17 cellular contexts compared by ENCODE assay signal in the genomic region with DNA sequence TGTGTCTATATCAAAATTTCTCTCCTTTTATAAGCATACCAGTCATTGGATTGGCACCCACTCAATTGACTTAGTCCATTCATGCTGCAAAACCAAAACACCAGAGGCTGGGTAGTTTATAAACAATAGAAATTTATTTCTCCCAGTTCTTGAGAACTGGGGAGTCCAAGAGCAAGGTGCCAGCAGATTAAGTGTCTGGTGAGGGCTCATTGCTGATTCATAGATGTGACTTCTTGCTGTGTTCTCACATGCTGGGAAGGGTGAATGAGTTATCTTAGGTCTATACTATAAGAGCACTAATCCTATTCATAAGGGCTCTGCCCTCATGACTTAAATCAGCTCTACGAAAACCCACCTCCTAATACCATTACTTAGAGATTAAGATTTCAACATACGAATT.
A peak's percentile ranks its signal among the peaks of the same experiment; 100 is the strongest.
DNase-seq lines count a peak whose midpoint lies in the region; ATAC-seq, FAIRE-seq and TF ChIP-seq lines count a peak whose summit lies in the region.
"Had no signal": no experiment of that assay in that cellular context is flagged by ENCODE, and none has a peak within 500 bp of the region (broad histone marks: within the 10 kb centered on the region; RNA-seq: fewer than 3 reads in every experiment).

No MANE protein-coding gene starts in this region.

- no peak overlapping the region for H3K9ac ChIP-seq in IMR-90 (ENCODE audit: low read depth, low read length)
- H3K9ac ChIP-seq: BLaER1 treated with 17β-estradiol and CSF1 and Interleukin-3, amounts not matched to agents 10 nM and 100 nM had no signal

- H2AK5ac ChIP-seq in IMR-90 (ENCODE audit: low read depth, low read length), result no peak overlapping the region

- no peak overlapping the region for H3K27ac ChIP-seq in IMR-90 (ENCODE audit: insufficient read depth, low read length)
- H3K27ac ChIP-seq: BLaER1 treated with 17β-estradiol and CSF1 and Interleukin-3, amounts not matched to agents 10 nM and 100 nM had no signal

- no peak for TF ChIP-seq POLR2A in IMR-90 (IDR thresholded peaks at IDR 0.05; ENCODE audit: low read depth, low read length)

- no peak for FAIRE-seq in bronchial epithelial cell (lab: Jason Lieb, UNC)
- FAIRE-seq: GM12878, GM18507 had no signal

- H3K4ac ChIP-seq in IMR-90 (ENCODE audit: low read depth, low read length), result no peak overlapping the region

- H3K4me2 ChIP-seq in IMR-90 (ENCODE audit: low read depth, low read length), result no peak overlapping the region
- H3K4me2 ChIP-seq: BLaER1 treated with 17β-estradiol and CSF1 and Interleukin-3, amounts not matched to agents 10 nM and 100 nM had no signal

- in situ Hi-C loops in IMR-90 (cut with MboI; ENCODE audit: low sequenced_read_pairs), result no loop called here

- TF ChIP-seq CTCF in IMR-90 (conservative IDR thresholded peaks at IDR 0.05; ENCODE audit: low read depth, low read length) (no peak), bronchial epithelial cell (IDR thresholded peaks at IDR 0.05; ENCODE audit: insufficient read depth, low read length, severe bottlenecking) (no peak), fibroblast of mammary gland (conservative IDR thresholded peaks at IDR 0.05; ENCODE audit: control insufficient read depth, insufficient read depth, low read depth, low read length) (no peak)

- H3K36me3 ChIP-seq in IMR-90 (ENCODE audit: control insufficient read depth, insufficient read depth, low read length) (no peaks in the 10 kb centered on the region), bronchial epithelial cell (ENCODE audit: control insufficient read depth, insufficient read depth, low read length) (no peaks in the 10 kb centered on the region)
- H3K36me3 ChIP-seq: BLaER1 treated with 17β-estradiol and CSF1 and Interleukin-3, amounts not matched to agents 10 nM and 100 nM had no signal

- H3K36me3 Mint-ChIP-seq in T-helper 17 cell (ENCODE audit: low read depth), result no peaks in the 10 kb centered on the region
- H3K36me3 Mint-ChIP-seq in activated T-helper 1 cell treated with anti-CD3 and anti-CD28 coated beads, Interleukin-12 subunit alpha, Interleukin-12 subunit beta, Interleukin-2, Interleukin-4 antibody, amounts not matched to agents 30 ng/mL and 10 ng/mL and 1 ng/mL, durations not matched to agents 14 hours and 24 hours and 36 hours (ENCODE audit: low read depth), result no peaks in the 10 kb centered on the region
- H3K36me3 Mint-ChIP-seq: CD4-positive, CD25-positive, alpha-beta regulatory T cell had no signal

- no peak overlapping the region for H3K18ac ChIP-seq in IMR-90 (ENCODE audit: low read depth, low read length)

- DNase-seq in IMR-90, result peak; percentile 20
- DNase-seq in RKO (ENCODE audit: low spot score), result peak; percentile 4
- DNase-seq in bronchial epithelial cell (ENCODE audit: low read depth), result peak; percentile 43
- DNase-seq in fibroblast of mammary gland (ENCODE audit: low read depth), result peak; percentile 11
- DNase-seq in T-helper 2 cell, result no peak
- no peak for DNase-seq in T-helper 17 cell
- no peak for DNase-seq in COLO668 (lab: John Stamatoyannopoulos, UW; ENCODE audit: unreplicated experiment)
- no peak for DNase-seq in activated T-helper 1 cell treated with anti-CD3 and anti-CD28 coated beads, Interleukin-12 subunit alpha, Interleukin-12 subunit beta, Interleukin-2, Interleukin-4 antibody, amounts not matched to agents 30 ng/mL and 10 ng/mL and 1 ng/mL, durations not matched to agents 14 hours and 24 hours and 36 hours (ENCODE audit: low spot score)
- DNase-seq: 8988T; ACHN; CD4-positive, CD25-positive, alpha-beta regulatory T cell; DMS79; GOT3; H9 had no signal

- peaks cover 18% of the 10 kb centered on the region for H3K27me3 Mint-ChIP-seq in T-helper 17 cell
- no peaks in the 10 kb centered on the region for H3K27me3 Mint-ChIP-seq in activated T-helper 1 cell treated with anti-CD3 and anti-CD28 coated beads, Interleukin-12 subunit alpha, Interleukin-12 subunit beta, Interleukin-2, Interleukin-4 antibody, amounts not matched to agents 30 ng/mL and 10 ng/mL and 1 ng/mL, durations not matched to agents 14 hours and 24 hours and 36 hours (ENCODE audit: insufficient read depth)

- H3K9me3 ChIP-seq in IMR-90 (ENCODE audit: control insufficient read depth, insufficient read depth, low read length), result no peaks in the 10 kb centered on the region; the same call in 1 of the 2 replicates
- H3K9me3 ChIP-seq in T-helper 17 cell (ENCODE audit: control insufficient read depth, low read length, poor library complexity, severe bottlenecking), result no peaks in the 10 kb centered on the region

- TF ChIP-seq RAD21 in IMR-90 (IDR thresholded peaks at IDR 0.05; ENCODE audit: low read length), result no peak

- intact Hi-C loops in IMR-90 (cut with micrococcal nuclease), result loop anchor here (10.0 kb wide), 1 partner anchor 321 kb away; no protein-coding TSS in a partner anchor
- intact Hi-C loops in activated T-helper 1 cell treated with anti-CD3 and anti-CD28 coated beads, Interleukin-12 subunit alpha, Interleukin-12 subunit beta, Interleukin-2, Interleukin-4 antibody, amounts not matched to agents 30 ng/mL and 10 ng/mL and 1 ng/mL, durations not matched to agents 14 hours and 24 hours and 36 hours (cut with micrococcal nuclease), result no loop called here

- H3K4me1 ChIP-seq in IMR-90 (ENCODE audit: control insufficient read depth, insufficient read depth, low read length), result no peaks in the 10 kb centered on the region
- H3K4me1 ChIP-seq: BLaER1 treated with 17β-estradiol and CSF1 and Interleukin-3, amounts not matched to agents 10 nM and 100 nM had no signal

- H4K5ac ChIP-seq in IMR-90 (ENCODE audit: low read depth, low read length), result no peak overlapping the region

- no peaks in the 10 kb centered on the region for H4K20me1 ChIP-seq in IMR-90 (ENCODE audit: insufficient read depth, low read length)
- H4K20me1 ChIP-seq: BLaER1 treated with 17β-estradiol and CSF1 and Interleukin-3, amounts not matched to agents 10 nM and 100 nM had no signal

- BruUV-seq in IMR-90 (replicated peaks; lab: Mats Ljungman, UMichigan), result no TSS peak

- H3K9me1 ChIP-seq in IMR-90 (ENCODE audit: insufficient read depth, low read length), result no peaks in the 10 kb centered on the region

- no peaks in the 10 kb centered on the region for H3K4me1 Mint-ChIP-seq in T-helper 17 cell
- H3K4me1 Mint-ChIP-seq in activated T-helper 1 cell treated with anti-CD3 and anti-CD28 coated beads, Interleukin-12 subunit alpha, Interleukin-12 subunit beta, Interleukin-2, Interleukin-4 antibody, amounts not matched to agents 30 ng/mL and 10 ng/mL and 1 ng/mL, durations not matched to agents 14 hours and 24 hours and 36 hours (ENCODE audit: low read depth), result no peaks in the 10 kb centered on the region
- H3K4me1 Mint-ChIP-seq: CD4-positive, CD25-positive, alpha-beta regulatory T cell had no signal

- no peaks in the 10 kb centered on the region for H3K79me1 ChIP-seq in IMR-90 (ENCODE audit: low read depth in 1 of 2, low read length in 2 of 2)

- CTCF ChIA-PET in IMR-90 (lab: Yijun Ruan, JAX), result no interaction called here

- H2AFZ ChIP-seq in IMR-90 (replicated peaks; ENCODE audit: low read length, poor library complexity), result no peak overlapping the region

- WGBS in IMR-90 (ENCODE audit: extremely low coverage in 2 of 2, insufficient read length in 1 of 2), 2 experiments, result no CpG with 5 or more reads among the region's 2 CpGs

- no peak overlapping the region for H3K56ac ChIP-seq in IMR-90 (ENCODE audit: extremely low read depth, insufficient read depth, low read length)

- no peaks in the 10 kb centered on the region for H3K9me3 Mint-ChIP-seq in activated T-helper 1 cell treated with anti-CD3 and anti-CD28 coated beads, Interleukin-12 subunit alpha, Interleukin-12 subunit beta, Interleukin-2, Interleukin-4 antibody, amounts not matched to agents 30 ng/mL and 10 ng/mL and 1 ng/mL, durations not matched to agents 14 hours and 24 hours and 36 hours

- no peak overlapping the region for H4K91ac ChIP-seq in IMR-90 (ENCODE audit: insufficient read depth, low read depth, low read length)

- H3K27me3 ChIP-seq in IMR-90 (ENCODE audit: control insufficient read depth, insufficient read depth, low read length) (no peaks in the 10 kb centered on the region), bronchial epithelial cell (ENCODE audit: control insufficient read depth, insufficient read depth, low read length) (no peaks in the 10 kb centered on the region)
- H3K27me3 ChIP-seq: BLaER1 treated with 17β-estradiol and CSF1 and Interleukin-3, amounts not matched to agents 10 nM and 100 nM had no signal

- ATAC-seq in IMR-90 (ENCODE audit: low read depth), result no peak
- no peak for ATAC-seq in T-helper 17 cell
- ATAC-seq: GM12878 had no signal

- no peak overlapping the region for H3K27ac Mint-ChIP-seq in T-helper 17 cell
- H3K27ac Mint-ChIP-seq in activated T-helper 1 cell treated with anti-CD3 and anti-CD28 coated beads, Interleukin-12 subunit alpha, Interleukin-12 subunit beta, Interleukin-2, Interleukin-4 antibody, amounts not matched to agents 30 ng/mL and 10 ng/mL and 1 ng/mL, durations not matched to agents 14 hours and 24 hours and 36 hours, result no peak overlapping the region
- H3K27ac Mint-ChIP-seq: H9 had no signal

- dilution Hi-C loops in IMR-90 (cut with HindIII; ENCODE audit: low sequenced_read_pairs, unreplicated experiment), result no loop called here

- no peak overlapping the region for H3K14ac ChIP-seq in IMR-90 (replicated peaks; ENCODE audit: low read depth, low read length)

- no peak overlapping the region for H2AK9ac ChIP-seq in IMR-90 (replicated peaks; ENCODE audit: low read depth, low read length, poor library complexity)

- no peak overlapping the region for H2BK20ac ChIP-seq in IMR-90 (ENCODE audit: low read depth, low read length)

- no peak overlapping the region for H3K4me3 Mint-ChIP-seq in T-helper 17 cell
- H3K4me3 Mint-ChIP-seq in activated T-helper 1 cell treated with anti-CD3 and anti-CD28 coated beads, Interleukin-12 subunit alpha, Interleukin-12 subunit beta, Interleukin-2, Interleukin-4 antibody, amounts not matched to agents 30 ng/mL and 10 ng/mL and 1 ng/mL, durations not matched to agents 14 hours and 24 hours and 36 hours, result no peak overlapping the region
- H3K4me3 Mint-ChIP-seq: CD4-positive, CD25-positive, alpha-beta regulatory T cell; H9 had no signal

- H2BK15ac ChIP-seq in IMR-90 (ENCODE audit: low read depth, low read length), result no peak overlapping the region

- H4K8ac ChIP-seq in IMR-90 (ENCODE audit: low read depth in 2 of 2, low read length in 2 of 2), result no peak overlapping the region

- POLR2A ChIA-PET in IMR-90 (lab: Charles Lee; ENCODE audit: unreplicated experiment), result no interaction called here

- no peak overlapping the region for H2BK5ac ChIP-seq in IMR-90 (ENCODE audit: low read depth, low read length, poor library complexity, severe bottlenecking)

- H3K23ac ChIP-seq in IMR-90 (ENCODE audit: low read depth, low read length), result no peak overlapping the region

- H2BK120ac ChIP-seq in IMR-90 (ENCODE audit: low read depth, low read length), result no peak overlapping the region

- H3K4me3 ChIP-seq in IMR-90 (ENCODE audit: insufficient read depth, low read depth, low read length) (no peak overlapping the region), bronchial epithelial cell (ENCODE audit: low read depth, low read length) (no peak overlapping the region), fibroblast of mammary gland (ENCODE audit: control insufficient read depth, low read depth, low read length) (no peak overlapping the region)
- H3K4me3 ChIP-seq: BLaER1 treated with 17β-estradiol and CSF1 and Interleukin-3, amounts not matched to agents 10 nM and 100 nM; GM12878 had no signal

TF ChIP-seq in IMR-90, 13 proteins besides CTCF, POLR2A, EP300 and RAD21 (continues in another document):
- TF ChIP-seq BHLHE40 (IDR thresholded peaks at IDR 0.05; ENCODE audit: low read depth, low read length), result no peak

Comparison
In these comparisons a context has a peak if more than half of its experiments do, and no peak if none do; other contexts are left out.
1. DNase-seq: peak in IMR-90 (single experiment), RKO (single experiment), bronchial epithelial cell (single experiment) and fibroblast of mammary gland (single experiment); none in T-helper 2 cell (0 of 5), T-helper 17 cell (0 of 3), COLO668 (single experiment) and activated T-helper 1 cell treated with anti-CD3 and anti-CD28 coated beads, Interleukin-12 subunit alpha, Interleukin-12 subunit beta, Interleukin-2, Interleukin-4 antibody, amounts not matched to agents 30 ng/mL and 10 ng/mL and 1 ng/mL, durations not matched to agents 14 hours and 24 hours and 36 hours (single experiment).